ENCODE assay signal across 26 cellular contexts in the genomic region with DNA sequence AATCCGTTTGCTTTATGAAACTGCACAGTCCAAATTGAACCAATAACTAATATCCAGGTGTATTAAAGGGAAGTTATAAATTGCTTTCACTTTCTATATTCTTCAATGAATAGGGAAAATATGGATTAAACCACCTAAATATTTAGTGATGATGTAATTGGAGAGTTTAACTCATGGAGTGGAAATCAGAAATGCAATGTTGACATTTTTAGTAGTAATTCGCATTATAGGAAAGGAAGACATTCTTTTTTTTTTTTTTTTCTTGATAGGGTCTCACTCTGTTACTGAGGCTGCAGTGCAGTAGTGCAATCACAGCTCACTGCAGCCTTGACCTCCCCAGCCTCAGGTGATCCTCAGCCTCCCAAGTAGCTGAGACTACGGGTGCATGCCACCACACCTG.
A peak's percentile ranks its signal among the peaks of the same experiment; 100 is the strongest.
DNase-seq lines count a peak whose midpoint lies in the region; ATAC-seq, FAIRE-seq and TF ChIP-seq lines count a peak whose summit lies in the region.
"Had no signal": no experiment of that assay in that cellular context is flagged by ENCODE, and none has a peak within 500 bp of the region (broad histone marks: within the 10 kb centered on the region; RNA-seq: fewer than 3 reads in every experiment).

No MANE protein-coding gene starts in this region.

- no peak overlapping the region for H3K14ac ChIP-seq in IMR-90 (replicated peaks; ENCODE audit: low read depth, low read length)
- H3K14ac ChIP-seq in trophoblast cell (ENCODE audit: low read length), result no peak overlapping the region

- no peak for DNase-seq in A549 (ENCODE audit: low read depth in 1 of 2, low spot score in 1 of 2)
- no peak for DNase-seq in IMR-90
- no peak for DNase-seq in trophoblast cell
- DNase-seq in NCI-H1105 (lab: John Stamatoyannopoulos, UW), result no peak
- DNase-seq in activated naive CD4-positive, alpha-beta T cell treated with anti-CD3 and anti-CD28 coated beads, Interleukin-2, amount 50 U/mL, for 72 hours (ENCODE audit: low spot score in 2 of 2), result no peak
- DNase-seq: 8988T; AML-193; BE2C; C1 segment of cervical spinal cord; CD4-positive, alpha-beta memory T cell; CD4-positive, CD25-positive, alpha-beta regulatory T cell; CD8-positive, alpha-beta memory T cell; COR-L47; DMS 273 treated with DMSO at 0.1 percent for 48 hours; DMS153; DMS53; DMS79; DND-41; EL; GDM1 had no signal

- H2AK5ac ChIP-seq in IMR-90 (ENCODE audit: low read depth, low read length) (no peak overlapping the region), trophoblast cell (ENCODE audit: low read length) (no peak overlapping the region)

- WGBS in A549 (ENCODE audit: missing lambda C conversion rate), result under 1% methylated on average over 3 of the region's 3 CpGs
- no CpG with 5 or more reads among the region's 3 CpGs for WGBS in IMR-90 (ENCODE audit: extremely low coverage in 2 of 2, insufficient read length in 1 of 2), 2 experiments
- WGBS in trophoblast cell (ENCODE audit: extremely low coverage, insufficient coverage, insufficient read length), result no CpG with 5 or more reads among the region's 3 CpGs

- dilution Hi-C loops in IMR-90 (cut with HindIII; ENCODE audit: low sequenced_read_pairs, unreplicated experiment), result no loop called here

- TF ChIP-seq RAD21 in A549 (conservative IDR thresholded peaks at IDR 0.05 in 1 of 2, IDR thresholded peaks at IDR 0.05 in 1 of 2), result no peak
- no peak for TF ChIP-seq RAD21 in IMR-90 (IDR thresholded peaks at IDR 0.05; ENCODE audit: low read length)

- H3K27ac Mint-ChIP-seq in activated naive CD4-positive, alpha-beta T cell treated with anti-CD3 and anti-CD28 coated beads, Interleukin-2, amount 50 U/mL, for 72 hours, result no peak overlapping the region
- H3K27ac Mint-ChIP-seq: CD14-positive monocyte; CD4-positive, alpha-beta memory T cell; CD4-positive, CD25-positive, alpha-beta regulatory T cell; CD8-positive, alpha-beta memory T cell had no signal

- H4K91ac ChIP-seq in IMR-90 (ENCODE audit: insufficient read depth, low read depth, low read length), result no peak overlapping the region
- no peak overlapping the region for H4K91ac ChIP-seq in trophoblast cell (ENCODE audit: low read depth, low read length)

- no peaks in the 10 kb centered on the region for H4K20me1 ChIP-seq in IMR-90 (ENCODE audit: insufficient read depth, low read length)
- H4K20me1 ChIP-seq: BLaER1 had no signal

- no peak for FAIRE-seq in A549 (lab: Jason Lieb, UNC)
- FAIRE-seq: A204.1, GM12878, GM12892, GM18507 had no signal

- no peak overlapping the region for H3K56ac ChIP-seq in IMR-90 (ENCODE audit: extremely low read depth, insufficient read depth, low read length)

- no peaks in the 10 kb centered on the region for H3K9me1 ChIP-seq in IMR-90 (ENCODE audit: insufficient read depth, low read length)

- H3K27me3 ChIP-seq in IMR-90 (ENCODE audit: control insufficient read depth, insufficient read depth, low read length) (no peaks in the 10 kb centered on the region), trophoblast cell (ENCODE audit: insufficient read depth, low read length) (no peaks in the 10 kb centered on the region)
- H3K27me3 ChIP-seq: BE2C, BLaER1 had no signal

- H3K36me3 ChIP-seq in IMR-90 (ENCODE audit: control insufficient read depth, insufficient read depth, low read length), result no peaks in the 10 kb centered on the region
- no peaks in the 10 kb centered on the region for H3K36me3 ChIP-seq in trophoblast cell (ENCODE audit: control insufficient read depth in 1 of 2, insufficient read depth in 2 of 2, low read length in 2 of 2)
- H3K36me3 ChIP-seq: BE2C, BLaER1 had no signal

- H2BK5ac ChIP-seq in IMR-90 (ENCODE audit: low read depth, low read length, poor library complexity, severe bottlenecking) (no peak overlapping the region), trophoblast cell (ENCODE audit: low read depth, low read length, poor library complexity) (no peak overlapping the region)

- H3K18ac ChIP-seq in IMR-90 (ENCODE audit: low read depth, low read length) (no peak overlapping the region), trophoblast cell (ENCODE audit: low read length) (no peak overlapping the region)

- intact Hi-C loops in IMR-90 (cut with micrococcal nuclease), result no loop called here

- H3K79me1 ChIP-seq in IMR-90 (ENCODE audit: low read depth in 1 of 2, low read length in 2 of 2) (no peaks in the 10 kb centered on the region), trophoblast cell (ENCODE audit: low read length) (no peaks in the 10 kb centered on the region)

- H3K9ac ChIP-seq in IMR-90 (ENCODE audit: low read depth, low read length) (no peak overlapping the region), trophoblast cell (ENCODE audit: low read length) (no peak overlapping the region)
- H3K9ac ChIP-seq: BLaER1 had no signal

- POLR2A ChIA-PET in A549 (lab: Yijun Ruan, JAX), result no interaction called here
- POLR2A ChIA-PET in IMR-90 (lab: Charles Lee; ENCODE audit: unreplicated experiment), result no interaction called here

- no peak overlapping the region for H3K4ac ChIP-seq in IMR-90 (ENCODE audit: low read depth, low read length)
- no peak overlapping the region for H3K4ac ChIP-seq in trophoblast cell (ENCODE audit: low read depth, low read length)

- ATAC-seq in A549 (no peak), IMR-90 (ENCODE audit: low read depth) (no peak)
- no peak for ATAC-seq in activated naive CD4-positive, alpha-beta T cell treated with anti-CD3 and anti-CD28 coated beads, Interleukin-2, amount 50 U/mL, for 72 hours
- ATAC-seq: GM12878 had no signal

- no peak overlapping the region for H2BK120ac ChIP-seq in IMR-90 (ENCODE audit: low read depth, low read length)
- no peak overlapping the region for H2BK120ac ChIP-seq in trophoblast cell (ENCODE audit: insufficient read depth, low read length, poor library complexity)

- H3K4me2 ChIP-seq in A549 (no peak overlapping the region), IMR-90 (ENCODE audit: low read depth, low read length) (no peak overlapping the region), trophoblast cell (ENCODE audit: low read length) (no peak overlapping the region)
- H3K4me2 ChIP-seq: BLaER1 had no signal

- H2BK20ac ChIP-seq in IMR-90 (ENCODE audit: low read depth, low read length), result no peak overlapping the region

- BruUV-seq in IMR-90 (replicated peaks; lab: Mats Ljungman, UMichigan), result no TSS peak

- H2AFZ ChIP-seq in IMR-90 (replicated peaks; ENCODE audit: low read length, poor library complexity) (no peak overlapping the region), trophoblast cell (ENCODE audit: insufficient read depth, low read length, poor library complexity) (no peak overlapping the region)

- H3K23ac ChIP-seq in IMR-90 (ENCODE audit: low read depth, low read length) (no peak overlapping the region), trophoblast cell (ENCODE audit: low read length) (peak overlapping the region; percentile 8)

- H3K4me3 ChIP-seq in A549 (no peak overlapping the region), IMR-90 (ENCODE audit: insufficient read depth, low read depth, low read length) (no peak overlapping the region), trophoblast cell (ENCODE audit: low read depth, low read length) (no peak overlapping the region)
- H3K4me3 ChIP-seq: BLaER1, GM12878 had no signal

- H3K27ac ChIP-seq in A549 (no peak overlapping the region), IMR-90 (ENCODE audit: insufficient read depth, low read length) (no peak overlapping the region), trophoblast cell (ENCODE audit: low read depth, low read length) (no peak overlapping the region)
- H3K27ac ChIP-seq: BLaER1 had no signal

- no peak overlapping the region for H2AK9ac ChIP-seq in IMR-90 (replicated peaks; ENCODE audit: low read depth, low read length, poor library complexity)

- no peaks in the 10 kb centered on the region for H3K36me3 Mint-ChIP-seq in activated naive CD4-positive, alpha-beta T cell treated with anti-CD3 and anti-CD28 coated beads, Interleukin-2, amount 50 U/mL, for 72 hours
- H3K36me3 Mint-ChIP-seq: CD14-positive monocyte; CD4-positive, alpha-beta memory T cell; CD4-positive, CD25-positive, alpha-beta regulatory T cell had no signal

- H2BK12ac ChIP-seq in trophoblast cell (ENCODE audit: low read length), result no peak overlapping the region

- H2BK15ac ChIP-seq in IMR-90 (ENCODE audit: low read depth, low read length), result no peak overlapping the region

- no peak for TF ChIP-seq CTCF in A549 (IDR thresholded peaks at IDR 0.05)
- no peak for TF ChIP-seq CTCF in IMR-90 (conservative IDR thresholded peaks at IDR 0.05; ENCODE audit: low read depth, low read length)

- no peaks in the 10 kb centered on the region for H3K9me3 ChIP-seq in A549
- peaks cover 3% of the 10 kb centered on the region for H3K9me3 ChIP-seq in IMR-90 (ENCODE audit: control insufficient read depth, insufficient read depth, low read length)
- no peaks in the 10 kb centered on the region for H3K9me3 ChIP-seq in trophoblast cell (ENCODE audit: insufficient read depth, low read depth, low read length)
- H3K9me3 ChIP-seq: BE2C, BLaER1 had no signal

- H4K5ac ChIP-seq in IMR-90 (ENCODE audit: low read depth, low read length), result no peak overlapping the region

- H4K12ac ChIP-seq in trophoblast cell (ENCODE audit: low read depth, low read length), result no peak overlapping the region

- CTCF ChIA-PET in A549 (lab: Yijun Ruan, JAX) (no interaction called here), IMR-90 (lab: Yijun Ruan, JAX) (no interaction called here)

- no peak for TF ChIP-seq POLR2A in A549 (IDR thresholded peaks at IDR 0.05; ENCODE audit: low read length)
- TF ChIP-seq POLR2A in IMR-90 (IDR thresholded peaks at IDR 0.05; ENCODE audit: low read depth, low read length), result no peak

- H3K4me1 ChIP-seq in A549 (no peaks in the 10 kb centered on the region), IMR-90 (ENCODE audit: control insufficient read depth, insufficient read depth, low read length) (no peaks in the 10 kb centered on the region), trophoblast cell (ENCODE audit: control insufficient read depth in 1 of 2, insufficient read depth in 2 of 2, low read length in 2 of 2) (no peaks in the 10 kb centered on the region)
- H3K4me1 ChIP-seq: BE2C, BLaER1 had no signal

- in situ Hi-C loops in IMR-90 (cut with MboI; ENCODE audit: low sequenced_read_pairs), result no loop called here

- H4K8ac ChIP-seq in IMR-90 (ENCODE audit: low read depth in 2 of 2, low read length in 2 of 2), result no peak overlapping the region
- H4K8ac ChIP-seq in trophoblast cell (ENCODE audit: low read depth, low read length), result no peak overlapping the region

- H3K9me3 Mint-ChIP-seq in activated naive CD4-positive, alpha-beta T cell treated with anti-CD3 and anti-CD28 coated beads, Interleukin-2, amount 50 U/mL, for 72 hours, result no peaks in the 10 kb centered on the region
- H3K9me3 Mint-ChIP-seq: CD14-positive monocyte; CD4-positive, alpha-beta memory T cell; CD4-positive, CD25-positive, alpha-beta regulatory T cell; CD8-positive, alpha-beta memory T cell had no signal

- H3K79me2 ChIP-seq in trophoblast cell (ENCODE audit: control insufficient read depth, insufficient read depth, low read length, poor library complexity), result no peaks in the 10 kb centered on the region

- no peak for TF ChIP-seq EP300 in A549 (IDR thresholded peaks at IDR 0.05)
